In genomic region chr1:162186406-162186805, GRCh38 we compare ENCODE assay signal across 27 cellular contexts.
"Had no signal": no experiment of that assay in that cellular context is flagged by ENCODE, and none has a peak within 500 bp of the region (broad histone marks: within the 10 kb centered on the region; RNA-seq: fewer than 3 reads in every experiment).

No MANE protein-coding gene starts in this region.

- ATAC-seq: natural killer cell; psoas muscle; right cardiac atrium; sciatic nerve; stimulated activated memory B cell treated with anti-CD40 and anti-IgM and Interleukin-4, amounts not matched to agents 10 μg/mL and 1 μg/mL and 100 μg/mL, for 72 hours; stimulated activated naive CD8-positive, alpha-beta T cell treated with anti-CD3 and anti-CD28 coated beads, Interleukin-15, amount 100 ng/mL, for 72 hours; stimulated activated naive CD8-positive, alpha-beta T cell treated with anti-CD3 and anti-CD28 coated beads, Interleukin-15, Interleukin-2, amounts not matched to agents 100 U/mL and 50 U/mL, for 24 hours; upper lobe of right lung had no signal

- H3K9me3 Mint-ChIP-seq: natural killer cell, nephron, type B pancreatic cell had no signal

- H3K4me3 Mint-ChIP-seq: natural killer cell; nephron; neural progenitor cell; stimulated activated memory B cell treated with anti-CD40 and anti-IgM and Interleukin-4, amounts not matched to agents 10 μg/mL and 1 μg/mL and 100 μg/mL, for 72 hours; stimulated activated naive CD8-positive, alpha-beta T cell treated with anti-CD3 and anti-CD28 coated beads, Interleukin-15, amount 100 ng/mL, for 72 hours; type B pancreatic cell had no signal

- DNase-seq: natural killer cell; occipital lobe; ovary; posterior cingulate gyrus; psoas muscle; right cardiac atrium; spleen; stimulated activated CD4-positive, alpha-beta T cell treated with anti-CD3 and anti-CD28 coated beads, Interleukin-12 subunit alpha, Interleukin-12 subunit beta, amount 100 ng/mL, for 4 hours; stimulated activated CD4-positive, alpha-beta T cell treated with anti-CD3 and anti-CD28 coated beads, Interleukin-1b, Interleukin-23, amount 100 ng/mL, for 48 hours; stimulated activated CD4-positive, alpha-beta T cell treated with anti-CD3 and anti-CD28 coated beads, Interleukin-4, amount 100 ng/mL, for 1 hour; stimulated activated CD4-positive, alpha-beta T cell treated with anti-CD3 and anti-CD28 coated beads, Interleukin-4, amount 100 ng/mL, for 4 hours; stimulated activated CD8-positive, alpha-beta memory T cell treated with anti-CD3 and anti-CD28 coated beads, Interleukin-4, amount 100 ng/mL, for 48 hours; stimulated activated naive CD4-positive, alpha-beta T cell; stimulated activated naive CD8-positive, alpha-beta T cell treated with anti-CD3 and anti-CD28 coated beads, Interleukin-15, amount 100 ng/mL, for 72 hours; stimulated activated naive CD8-positive, alpha-beta T cell treated with anti-CD3 and anti-CD28 coated beads, Interleukin-15, Interleukin-2, amounts not matched to agents 100 U/mL and 50 U/mL, for 24 hours; substantia nigra; testis; tibial artery; transverse colon; upper lobe of right lung; uterus had no signal

- H3K36me3 Mint-ChIP-seq: natural killer cell; stimulated activated memory B cell treated with anti-CD40 and anti-IgM and Interleukin-4, amounts not matched to agents 10 μg/mL and 1 μg/mL and 100 μg/mL, for 72 hours; type B pancreatic cell had no signal

- H3K4me1 Mint-ChIP-seq: natural killer cell; stimulated activated memory B cell treated with anti-CD40 and anti-IgM and Interleukin-4, amounts not matched to agents 10 μg/mL and 1 μg/mL and 100 μg/mL, for 72 hours; stimulated activated naive CD8-positive, alpha-beta T cell treated with anti-CD3 and anti-CD28 coated beads, Interleukin-15, amount 100 ng/mL, for 72 hours had no signal

- H3K27ac Mint-ChIP-seq: natural killer cell; neural progenitor cell; progenitor cell of endocrine pancreas; stimulated activated memory B cell treated with anti-CD40 and anti-IgM and Interleukin-4, amounts not matched to agents 10 μg/mL and 1 μg/mL and 100 μg/mL, for 72 hours; stimulated activated naive CD8-positive, alpha-beta T cell treated with anti-CD3 and anti-CD28 coated beads, Interleukin-15, amount 100 ng/mL, for 72 hours; type B pancreatic cell had no signal

- H3K27me3 Mint-ChIP-seq: progenitor cell of endocrine pancreas; stimulated activated memory B cell treated with anti-CD40 and anti-IgM and Interleukin-4, amounts not matched to agents 10 μg/mL and 1 μg/mL and 100 μg/mL, for 72 hours; stimulated activated naive CD8-positive, alpha-beta T cell treated with anti-CD3 and anti-CD28 coated beads, Interleukin-15, amount 100 ng/mL, for 72 hours; type B pancreatic cell had no signal
